10 cellular contexts compared by ENCODE assay signal in the genomic region with DNA sequence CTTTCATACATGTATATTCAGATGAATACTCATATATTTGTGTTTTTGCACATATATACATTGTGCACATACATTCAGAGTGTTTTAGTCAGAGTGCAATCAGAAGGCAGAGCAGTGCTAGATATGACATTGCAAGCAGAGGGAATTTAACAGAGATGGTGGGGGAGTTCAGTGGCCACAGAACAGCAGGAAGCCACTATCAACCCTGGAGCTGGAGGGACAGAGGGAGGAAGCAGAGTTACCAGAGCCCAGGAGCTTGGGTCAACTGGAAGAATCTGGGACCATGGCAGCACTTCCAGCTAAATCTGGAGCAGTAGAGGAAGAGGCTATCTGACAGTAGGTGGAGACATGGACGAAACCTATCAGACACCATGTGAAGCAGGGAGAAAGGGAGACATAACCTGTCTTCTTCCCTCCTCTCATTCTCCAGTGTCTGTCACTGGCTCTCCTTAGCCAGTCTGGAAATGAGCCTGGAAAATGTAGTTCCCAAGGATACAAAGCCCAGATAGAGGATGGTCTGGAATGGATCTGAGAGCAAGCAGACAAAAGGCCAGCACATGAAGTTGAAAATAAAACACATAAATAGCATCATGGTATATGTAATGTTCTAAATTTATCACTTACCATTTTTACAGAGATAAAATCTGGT. TPM values are rescaled to one million over a fixed set of nuclear protein-coding genes. Genes with fewer than 3 reads are reported as not detected.
DNase-seq lines count a peak whose midpoint lies in the region; ATAC-seq and TF ChIP-seq lines count a peak whose summit lies in the region.
"Had no signal": no experiment of that assay in that cellular context is flagged by ENCODE, and none has a peak within 500 bp of the region (broad histone marks: within the 10 kb centered on the region; RNA-seq: fewer than 3 reads in every experiment).

No MANE protein-coding gene starts in this region.

- H2AFZ ChIP-seq in hepatocyte = no peak overlapping the region

- no peaks in the 10 kb centered on the region for H3K79me2 ChIP-seq in hepatocyte

- no peaks in the 10 kb centered on the region for H3K36me3 ChIP-seq in hepatocyte (replicated peaks; ENCODE audit: insufficient read depth, low read depth)
- H3K36me3 ChIP-seq in WERI-Rb-1 = no peaks in the 10 kb centered on the region
- H3K36me3 ChIP-seq: esophagus squamous epithelium had no signal

- H3K27me3 Mint-ChIP-seq in activated T-cell treated with anti-CD3 and anti-CD28 coated beads, Interleukin-2, amount 50 U/mL, for 24 hours = no peaks in the 10 kb centered on the region
- no peaks in the 10 kb centered on the region for H3K27me3 Mint-ChIP-seq in activated CD8-positive, alpha-beta T cell treated with anti-CD3 and anti-CD28 coated beads for 36 hours

- H3K27ac ChIP-seq in hepatocyte (peak overlapping the region; percentile 76), WERI-Rb-1 (no peak overlapping the region)

- H3K4me3 ChIP-seq in hepatocyte (no peak overlapping the region), WERI-Rb-1 (ENCODE audit: low read depth, low read length) (no peak overlapping the region)
- H3K4me3 ChIP-seq: esophagus squamous epithelium had no signal

- TF ChIP-seq CTCF in activated CD8-positive, alpha-beta T cell treated with anti-CD3 and anti-CD28 coated beads for 36 hours (IDR thresholded peaks at IDR 0.05) = no peak
- no peak for TF ChIP-seq CTCF in hepatocyte (IDR thresholded peaks at IDR 0.05; ENCODE audit: poor library complexity)
- TF ChIP-seq CTCF in WERI-Rb-1 (IDR thresholded peaks at IDR 0.05; ENCODE audit: low read depth, low read length) = no peak

- H3K4me1 ChIP-seq in hepatocyte (ENCODE audit: insufficient read depth) = peaks cover 25% of the 10 kb centered on the region

- WGBS in hepatocyte (ENCODE audit: low lambda C conversion rate, missing lambda C conversion rate) = 67% methylated on average over 1 of the region's 1 CpG

- peaks cover 2% of the 10 kb centered on the region for H3K9me3 Mint-ChIP-seq in activated T-cell treated with anti-CD3 and anti-CD28 coated beads, Interleukin-2, amount 50 U/mL, for 24 hours
- H3K9me3 Mint-ChIP-seq in activated CD8-positive, alpha-beta T cell treated with anti-CD3 and anti-CD28 coated beads for 36 hours = peaks cover 4% of the 10 kb centered on the region

- peak overlapping the region; percentile 69 for H3K27ac Mint-ChIP-seq in activated T-cell treated with anti-CD3 and anti-CD28 coated beads, Interleukin-2, amount 50 U/mL, for 24 hours
- H3K27ac Mint-ChIP-seq in activated CD8-positive, alpha-beta T cell treated with anti-CD3 and anti-CD28 coated beads for 36 hours = peak overlapping the region; percentile 70

- H3K9me2 ChIP-seq in hepatocyte (replicated peaks; ENCODE audit: insufficient read depth) = no peaks in the 10 kb centered on the region

- no peak for DNase-seq in activated T-cell treated with anti-CD3 and anti-CD28 coated beads, Interleukin-2, amount 50 U/mL, for 24 hours
- no peak for DNase-seq in activated T-cell treated with anti-CD3 and anti-CD28 coated beads, Interleukin-2, amount 50 U/mL, for 1 hour
- DNase-seq in activated CD8-positive, alpha-beta T cell treated with anti-CD3 and anti-CD28 coated beads for 36 hours = no peak
- DNase-seq in hepatocyte (ENCODE audit: low spot score) (no peak), superior temporal gyrus (ENCODE audit: extremely low spot score) (peak; percentile 62), NCI-H2107 (lab: John Stamatoyannopoulos, UW) (no peak), WERI-Rb-1 (no peak)
- DNase-seq: esophagus squamous epithelium, NCI-H2171 had no signal

- no peak for ATAC-seq in activated CD8-positive, alpha-beta T cell treated with anti-CD3 and anti-CD28 coated beads for 36 hours
- ATAC-seq in GM19324 (IDR thresholded peaks at IDR 0.05; ENCODE audit: low FRiP score, unreplicated experiment) = no peak

- CTCF ChIA-PET in activated CD8-positive, alpha-beta T cell treated with anti-CD3 and anti-CD28 coated beads for 36 hours (lab: Charles Lee) = interaction anchor here (0.8 to 7.8 kb wide), 9 partner anchors 15 to 188 kb away, joined by 3 to 49 read pairs (median 4); partner anchors contain the start of genes HERPUD2 and SEPTIN7

- H3K27me3 ChIP-seq in hepatocyte (no peaks in the 10 kb centered on the region), WERI-Rb-1 (ENCODE audit: insufficient read depth, low read depth, severe bottlenecking) (no peaks in the 10 kb centered on the region)
- H3K27me3 ChIP-seq: esophagus squamous epithelium had no signal

- H3K9me3 ChIP-seq in hepatocyte (ENCODE audit: low read depth) (no peaks in the 10 kb centered on the region), WERI-Rb-1 (ENCODE audit: severe bottlenecking) (no peaks in the 10 kb centered on the region)
- H3K9me3 ChIP-seq: esophagus squamous epithelium had no signal

- no peaks in the 10 kb centered on the region for H3K36me3 Mint-ChIP-seq in activated T-cell treated with anti-CD3 and anti-CD28 coated beads, Interleukin-2, amount 50 U/mL, for 24 hours (ENCODE audit: low read depth)
- H3K36me3 Mint-ChIP-seq in activated CD8-positive, alpha-beta T cell treated with anti-CD3 and anti-CD28 coated beads for 36 hours (ENCODE audit: low read depth) = no peaks in the 10 kb centered on the region

- H3K4me1 Mint-ChIP-seq in activated T-cell treated with anti-CD3 and anti-CD28 coated beads, Interleukin-2, amount 50 U/mL, for 24 hours (ENCODE audit: low read depth) = peaks cover 73% of the 10 kb centered on the region
- peaks cover 73% of the 10 kb centered on the region for H3K4me1 Mint-ChIP-seq in activated CD8-positive, alpha-beta T cell treated with anti-CD3 and anti-CD28 coated beads for 36 hours (ENCODE audit: low read depth)

- intact Hi-C loops in activated CD8-positive, alpha-beta T cell treated with anti-CD3 and anti-CD28 coated beads for 36 hours (cut with micrococcal nuclease) = loop anchor here (5.0 kb wide), 2 partner anchors 36 to 74 kb away; partner anchors contain the start of gene SEPTIN7

- H3K4me2 ChIP-seq in hepatocyte = no peak overlapping the region

- POLR2A ChIA-PET in activated CD8-positive, alpha-beta T cell treated with anti-CD3 and anti-CD28 coated beads for 36 hours (lab: Charles Lee) = interaction anchor here (0.8 to 1.5 kb wide), 8 partner anchors 19 to 74 kb away, joined by 3 to 15 read pairs (median 4); partner anchors contain the start of genes HERPUD2 and SEPTIN7

- no peaks in the 10 kb centered on the region for H4K20me1 ChIP-seq in hepatocyte (ENCODE audit: insufficient read depth, poor library complexity, severe bottlenecking)

- H3K4me3 Mint-ChIP-seq in activated T-cell treated with anti-CD3 and anti-CD28 coated beads, Interleukin-2, amount 50 U/mL, for 24 hours = no peak overlapping the region
- no peak overlapping the region for H3K4me3 Mint-ChIP-seq in activated CD8-positive, alpha-beta T cell treated with anti-CD3 and anti-CD28 coated beads for 36 hours

RNA-seq across cellular contexts. Expression of gene HERPUD2, which starts 33.6 kb away (rescaled TPM):
- 10 to 100 TPM; 24.9 to 25.0 TPM for total RNA-seq in activated CD8-positive, alpha-beta T cell treated with anti-CD3 and anti-CD28 coated beads for 36 hours
- total RNA-seq in hepatocyte = 25.5 and 31.3 TPM in 2 replicates
- 26.8 and 28.0 TPM in 2 replicates for polyA plus RNA-seq in hepatocyte
